Comparison of ENCODE assay signal across 11 cellular contexts in genomic region chr15:79898369-79898768, GRCh38. TPM values are rescaled to one million over a fixed set of nuclear protein-coding genes. Genes with fewer than 3 reads are reported as not detected.
A peak's percentile ranks its signal among the peaks of the same experiment; 100 is the strongest.
DNase-seq lines count a peak whose midpoint lies in the region; ATAC-seq and TF ChIP-seq lines count a peak whose summit lies in the region.
"Had no signal": no experiment of that assay in that cellular context is flagged by ENCODE, and none has a peak within 500 bp of the region (broad histone marks: within the 10 kb centered on the region; RNA-seq: fewer than 3 reads in every experiment).

No MANE protein-coding gene starts in this region.

- H3K27me3 ChIP-seq in Panc1 (ENCODE audit: control insufficient read depth, insufficient read depth, low read length) (no peaks in the 10 kb centered on the region), endodermal cell (ENCODE audit: control insufficient read depth, insufficient read depth, low read length, poor library complexity, severe bottlenecking) (no peaks in the 10 kb centered on the region)

- H3K4me1 Mint-ChIP-seq in activated CD4-positive, alpha-beta T cell treated with anti-CD3 and anti-CD28 coated beads, Interleukin-2, amount 10 ng/mL, durations not matched to agents 7 days and 5 days = peaks cover 57% of the 10 kb centered on the region
- H3K4me1 Mint-ChIP-seq in endodermal cell = peaks cover 30% of the 10 kb centered on the region
- H3K4me1 Mint-ChIP-seq in stimulated activated memory B cell treated with anti-CD40 and anti-IgM and Interleukin-4, amounts not matched to agents 10 μg/mL and 1 μg/mL and 100 μg/mL, for 72 hours = peaks cover 52% of the 10 kb centered on the region

- BruUV-seq in Panc1 (replicated peaks; lab: Mats Ljungman, UMichigan) = no TSS peak

- POLR2A ChIA-PET in activated CD4-positive, alpha-beta T cell treated with anti-CD3 and anti-CD28 coated beads, Interleukin-2, amount 10 ng/mL, durations not matched to agents 7 days and 5 days (lab: Charles Lee) = no interaction called here
- POLR2A ChIA-PET in Panc1 (lab: Charles Lee) = no interaction called here

- CTCF ChIA-PET in activated CD4-positive, alpha-beta T cell treated with anti-CD3 and anti-CD28 coated beads, Interleukin-2, amount 10 ng/mL, durations not matched to agents 7 days and 5 days (lab: Charles Lee) = interaction anchor here (0.7 to 2.7 kb wide), 4 partner anchors 11 to 66 kb away, joined by 3 to 8 read pairs (median 3); no protein-coding TSS in a partner anchor
- CTCF ChIA-PET in Panc1 (lab: Charles Lee) = no interaction called here

- peaks cover 31% of the 10 kb centered on the region for H3K4me1 ChIP-seq in Panc1 (ENCODE audit: control insufficient read depth, insufficient read depth, low read length)
- no peaks in the 10 kb centered on the region for H3K4me1 ChIP-seq in endodermal cell (ENCODE audit: control insufficient read depth, insufficient read depth, low read length)

- in situ Hi-C loops in Panc1 (cut with HindIII; ENCODE audit: low pct_unique_long_range_greater_than_20kb, low sequenced_read_pairs) = no loop called here

- ATAC-seq in Panc1 = no peak
- no peak for ATAC-seq in stimulated activated memory B cell treated with anti-CD40 and anti-IgM and Interleukin-4, amounts not matched to agents 10 μg/mL and 1 μg/mL and 100 μg/mL, for 72 hours
- no peak for ATAC-seq in GM21381 (IDR thresholded peaks at IDR 0.05; ENCODE audit: unreplicated experiment)

- H3K27ac ChIP-seq in Panc1 (ENCODE audit: low read length) (peak overlapping the region; percentile 89), endodermal cell (ENCODE audit: low read depth, low read length) (no peak overlapping the region)

- H3K9me3 ChIP-seq in Panc1 (ENCODE audit: control insufficient read depth, insufficient read depth, low read depth, low read length) (no peaks in the 10 kb centered on the region), endodermal cell (ENCODE audit: control insufficient read depth, low read length) (no peaks in the 10 kb centered on the region)

- peak overlapping the region; percentile 22 for H3K4me3 Mint-ChIP-seq in activated CD4-positive, alpha-beta T cell treated with anti-CD3 and anti-CD28 coated beads, Interleukin-2, amount 10 ng/mL, durations not matched to agents 7 days and 5 days
- H3K4me3 Mint-ChIP-seq in endodermal cell = no peak overlapping the region
- H3K4me3 Mint-ChIP-seq in stimulated activated memory B cell treated with anti-CD40 and anti-IgM and Interleukin-4, amounts not matched to agents 10 μg/mL and 1 μg/mL and 100 μg/mL, for 72 hours = no peak overlapping the region

- H3K27me3 Mint-ChIP-seq in activated CD4-positive, alpha-beta T cell treated with anti-CD3 and anti-CD28 coated beads, Interleukin-2, amount 10 ng/mL, durations not matched to agents 7 days and 5 days = no peaks in the 10 kb centered on the region
- no peaks in the 10 kb centered on the region for H3K27me3 Mint-ChIP-seq in endodermal cell (ENCODE audit: insufficient read depth)
- H3K27me3 Mint-ChIP-seq in stimulated activated memory B cell treated with anti-CD40 and anti-IgM and Interleukin-4, amounts not matched to agents 10 μg/mL and 1 μg/mL and 100 μg/mL, for 72 hours = no peaks in the 10 kb centered on the region

- H3K4me3 ChIP-seq in Panc1 (ENCODE audit: low read depth in 2 of 2, low read length in 2 of 2) = no peak overlapping the region
- no peak overlapping the region for H3K4me3 ChIP-seq in endodermal cell (ENCODE audit: low read length)

- intact Hi-C loops in Panc1 (cut with micrococcal nuclease; ENCODE audit: unreplicated experiment) = loop anchor here (2.0 to 5.0 kb wide), 2 partner anchors 94 to 274 kb away; no protein-coding TSS in a partner anchor

- peaks cover 38% of the 10 kb centered on the region for H3K36me3 Mint-ChIP-seq in activated CD4-positive, alpha-beta T cell treated with anti-CD3 and anti-CD28 coated beads, Interleukin-2, amount 10 ng/mL, durations not matched to agents 7 days and 5 days (ENCODE audit: low read depth)
- H3K36me3 Mint-ChIP-seq in endodermal cell (ENCODE audit: low read depth) = peaks cover 13% of the 10 kb centered on the region
- peaks cover 29% of the 10 kb centered on the region for H3K36me3 Mint-ChIP-seq in stimulated activated memory B cell treated with anti-CD40 and anti-IgM and Interleukin-4, amounts not matched to agents 10 μg/mL and 1 μg/mL and 100 μg/mL, for 72 hours

- WGBS in endodermal cell (ENCODE audit: insufficient coverage in 1 of 2, insufficient read length in 1 of 2), 2 experiments = 96% methylated on average over 3 to 4 of the region's 4 CpGs

- H3K9ac ChIP-seq in endodermal cell (ENCODE audit: extremely low read depth, low read length, poor library complexity, severe bottlenecking) = no peak overlapping the region

- no peak for DNase-seq in activated CD4-positive, alpha-beta T cell treated with anti-CD3 and anti-CD28 coated beads, Interleukin-2, amount 10 ng/mL, durations not matched to agents 7 days and 5 days
- no peak for DNase-seq in activated CD4-positive, alpha-beta T cell treated with anti-CD3 and anti-CD28 coated beads for 48 hours
- DNase-seq in Panc1 (ENCODE audit: low read depth, low spot score) (no peak), endodermal cell (no peak), NCI-H2227 treated with DMSO at 0.1 percent for 48 hours (lab: John Stamatoyannopoulos, UW) (no peak)
- DNase-seq in stimulated activated CD4-positive, alpha-beta T cell treated with anti-CD3 and anti-CD28 coated beads, Interleukin-1b, Interleukin-23, amount 100 ng/mL, for 48 hours = no peak
- DNase-seq: activated CD4-positive, alpha-beta T cell treated with anti-CD3 and anti-CD28 coated beads for 1 hour; amygdala; effector CD8-positive, alpha-beta T cell had no signal

- TF ChIP-seq CTCF in Panc1 (IDR thresholded peaks at IDR 0.05) = no peak
- TF ChIP-seq CTCF in endodermal cell (conservative IDR thresholded peaks at IDR 0.05) = no peak

- peak overlapping the region; percentile 97 for H3K27ac Mint-ChIP-seq in activated CD4-positive, alpha-beta T cell treated with anti-CD3 and anti-CD28 coated beads, Interleukin-2, amount 10 ng/mL, durations not matched to agents 7 days and 5 days
- H3K27ac Mint-ChIP-seq in endodermal cell = peak overlapping the region; percentile 22
- H3K27ac Mint-ChIP-seq in stimulated activated memory B cell treated with anti-CD40 and anti-IgM and Interleukin-4, amounts not matched to agents 10 μg/mL and 1 μg/mL and 100 μg/mL, for 72 hours = peak overlapping the region; percentile 95

- H3K9me3 Mint-ChIP-seq in activated CD4-positive, alpha-beta T cell treated with anti-CD3 and anti-CD28 coated beads, Interleukin-2, amount 10 ng/mL, durations not matched to agents 7 days and 5 days = peaks cover 2% of the 10 kb centered on the region
- H3K9me3 Mint-ChIP-seq in endodermal cell = no peaks in the 10 kb centered on the region
- H3K9me3 Mint-ChIP-seq in stimulated activated memory B cell treated with anti-CD40 and anti-IgM and Interleukin-4, amounts not matched to agents 10 μg/mL and 1 μg/mL and 100 μg/mL, for 72 hours = peaks cover 7% of the 10 kb centered on the region

- H3K36me3 ChIP-seq in Panc1 (ENCODE audit: control insufficient read depth, insufficient read depth, low read length) = no peaks in the 10 kb centered on the region; the same call in 1 of the 2 replicates
- peaks cover 4% of the 10 kb centered on the region for H3K36me3 ChIP-seq in endodermal cell (ENCODE audit: control insufficient read depth, insufficient read depth, low read length)

RNA-seq across cellular contexts. Expression of gene MTHFS, which starts 1.6 kb away (rescaled TPM):
- total RNA-seq in activated CD4-positive, alpha-beta T cell treated with anti-CD3 and anti-CD28 coated beads, Interleukin-2, amount 10 ng/mL, durations not matched to agents 7 days and 5 days = 10 to 100 TPM; 33.0 to 35.7 TPM
- total RNA-seq in Panc1 (2021; ENCODE audit: unreplicated experiment) = 50.0 TPM
- polyA plus RNA-seq in Panc1 (2012; ENCODE audit: insufficient read length) = 48.5 TPM
- total RNA-seq in endodermal cell = 10 to 100 TPM; 28.2 to 33.6 TPM
- polyA plus RNA-seq in endodermal cell (2013, experiment 1 of 2) = 21.2 TPM
- 19.2 TPM for polyA plus RNA-seq in endodermal cell (2013, experiment 2 of 2)

Comparison
In these comparisons a context has a peak if more than half of its experiments do, and no peak if none do; other contexts are left out.
1. H3K27ac Mint-ChIP-seq: peak in every context shown above with its lines; median percentile 97 in activated CD4-positive, alpha-beta T cell treated with anti-CD3 and anti-CD28 coated beads, Interleukin-2, amount 10 ng/mL, durations not matched to agents 7 days and 5 days; 95 in stimulated activated memory B cell treated with anti-CD40 and anti-IgM and Interleukin-4, amounts not matched to agents 10 μg/mL and 1 μg/mL and 100 μg/mL, for 72 hours; 22 in endodermal cell.